ENCODE assay signal across 8 cellular contexts in the genomic region with DNA sequence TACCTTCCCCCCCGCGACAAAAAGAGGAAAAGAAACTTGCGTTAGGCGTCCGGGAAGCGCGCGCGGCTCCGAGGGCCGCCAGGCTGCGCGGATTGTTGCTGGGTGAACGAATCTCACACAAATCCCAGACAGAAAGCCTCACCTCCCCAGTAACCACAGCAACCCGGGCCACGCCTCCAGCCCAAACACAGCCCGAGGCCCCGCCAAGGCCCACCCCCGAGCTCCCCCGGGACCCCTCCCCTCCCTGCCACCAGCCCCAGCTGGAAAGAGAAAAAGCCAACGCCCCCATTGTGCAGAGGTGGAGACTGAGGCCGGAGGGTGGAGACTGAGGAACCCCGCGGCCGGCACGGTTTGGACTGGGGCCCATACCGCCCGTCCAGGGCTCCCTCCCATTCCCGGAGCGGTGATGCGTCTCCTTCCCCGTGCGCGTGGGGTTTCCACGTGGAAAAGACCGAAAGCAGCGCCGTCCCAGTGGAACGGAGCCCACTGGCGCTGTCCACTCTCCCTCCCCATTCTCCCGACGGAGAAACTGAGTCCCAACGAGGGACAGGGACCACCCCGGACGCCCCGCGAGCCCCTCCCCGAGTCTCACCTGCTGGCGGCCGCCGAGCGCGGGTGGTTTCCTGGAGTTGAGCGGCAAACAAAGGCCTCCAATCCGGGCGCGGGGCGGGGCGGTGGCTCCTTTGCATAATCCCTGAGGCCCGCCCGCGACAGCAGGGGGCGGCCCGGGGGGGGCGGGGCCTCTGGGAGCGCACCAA. TPM values are rescaled to one million over a fixed set of nuclear protein-coding genes. Genes with fewer than 3 reads are reported as not detected.
DNase-seq lines count a peak whose midpoint lies in the region; ATAC-seq and TF ChIP-seq lines count a peak whose summit lies in the region.

No MANE protein-coding gene starts in this region.

- TF ChIP-seq CTCF in AG09319 (IDR thresholded peaks at IDR 0.05; ENCODE audit: low read depth, low read length) = no peak
- no peak for TF ChIP-seq CTCF in choroid plexus epithelial cell (conservative IDR thresholded peaks at IDR 0.05; ENCODE audit: low read depth, low read length)

- no peaks in the 10 kb centered on the region for H3K27me3 Mint-ChIP-seq in activated CD4-positive, alpha-beta T cell treated with anti-CD3 and anti-CD28 coated beads for 36 hours

- H3K4me3 ChIP-seq in choroid plexus epithelial cell (ENCODE audit: low read depth, low read length) = peak overlapping the region; percentile 66

- DNase-seq in AG09319 (ENCODE audit: extremely low read depth, low read depth) (peak; percentile 85), NCI-H510A (lab: John Stamatoyannopoulos, UW) (peak; percentile 97), choroid plexus epithelial cell (ENCODE audit: low read depth) (peak; percentile 94), left colon (peak; percentile 97 to 100)
- DNase-seq in activated CD4-positive, alpha-beta T cell treated with anti-CD3 and anti-CD28 coated beads for 36 hours = peak; percentile 98
- DNase-seq in stimulated activated CD4-positive, alpha-beta T cell treated with anti-CD3 and anti-CD28 coated beads, Interleukin-1b, Interleukin-23, amount 100 ng/mL, for 4 hours (ENCODE audit: low read depth in 2 of 2) = peak; percentile 94 to 98

- peak overlapping the region; percentile 89 for H3K27ac Mint-ChIP-seq in activated CD4-positive, alpha-beta T cell treated with anti-CD3 and anti-CD28 coated beads for 36 hours

- intact Hi-C loops in activated CD4-positive, alpha-beta T cell treated with anti-CD3 and anti-CD28 coated beads for 36 hours (cut with DNase I, micrococcal nuclease) = loop anchor here (1.0 to 10.0 kb wide), 16 partner anchors 10 to 986 kb away; a partner anchor contains a TSS
- intact Hi-C loops in left colon (cut with DNase I, micrococcal nuclease) = no loop called here

- peaks cover 46% of the 10 kb centered on the region for H3K4me1 Mint-ChIP-seq in activated CD4-positive, alpha-beta T cell treated with anti-CD3 and anti-CD28 coated beads for 36 hours

- H3K4me3 Mint-ChIP-seq in activated CD4-positive, alpha-beta T cell treated with anti-CD3 and anti-CD28 coated beads for 36 hours = peak overlapping the region; percentile 93

- ATAC-seq in GM19025 (IDR thresholded peaks at IDR 0.05; ENCODE audit: low read depth, unreplicated experiment) (peak; percentile 78), HG03196 (IDR thresholded peaks at IDR 0.05; ENCODE audit: unreplicated experiment) (peak; percentile 75), left colon (peak; percentile 82)
- peak; percentile 87 for ATAC-seq in activated CD4-positive, alpha-beta T cell treated with anti-CD3 and anti-CD28 coated beads for 36 hours

- CTCF ChIA-PET in activated CD4-positive, alpha-beta T cell treated with anti-CD3 and anti-CD28 coated beads for 36 hours (lab: Charles Lee) = interaction anchor here (0.6 to 2.0 kb wide), 6 partner anchors 8 to 59 kb away, joined by 3 to 16 read pairs (median 6); a partner anchor contains a TSS

- no peaks in the 10 kb centered on the region for H3K9me3 Mint-ChIP-seq in activated CD4-positive, alpha-beta T cell treated with anti-CD3 and anti-CD28 coated beads for 36 hours (ENCODE audit: low read depth)

- POLR2A ChIA-PET in activated CD4-positive, alpha-beta T cell treated with anti-CD3 and anti-CD28 coated beads for 36 hours (lab: Charles Lee) = interaction anchor here (1.1 to 1.6 kb wide), 2 partner anchors 11 to 12 kb away, joined by 7 to 8 read pairs; a partner anchor contains a TSS

- peaks cover 21% of the 10 kb centered on the region for H3K36me3 Mint-ChIP-seq in activated CD4-positive, alpha-beta T cell treated with anti-CD3 and anti-CD28 coated beads for 36 hours (ENCODE audit: low read depth)

RNA-seq across cellular contexts. Expression of a gene that starts 10.2 kb away (rescaled TPM):
- total RNA-seq in activated CD4-positive, alpha-beta T cell treated with anti-CD3 and anti-CD28 coated beads for 36 hours = 100 to 1,000 TPM; 135 to 141 TPM
- 10 to 100 TPM; 32.4 to 35.9 TPM for total RNA-seq in left colon

Comparison
In these comparisons a context has a peak if more than half of its experiments do, and no peak if none do; other contexts are left out.
1. Peak in every context shown above with its lines: DNase-seq, ATAC-seq and H3K4me3 ChIP-seq.
2. intact Hi-C loops: an anchor here in activated CD4-positive, alpha-beta T cell treated with anti-CD3 and anti-CD28 coated beads for 36 hours (1.0 to 10.0 kb wide); none called in left colon.